ENCODE assay signal across 1 cellular context in the genomic region with DNA sequence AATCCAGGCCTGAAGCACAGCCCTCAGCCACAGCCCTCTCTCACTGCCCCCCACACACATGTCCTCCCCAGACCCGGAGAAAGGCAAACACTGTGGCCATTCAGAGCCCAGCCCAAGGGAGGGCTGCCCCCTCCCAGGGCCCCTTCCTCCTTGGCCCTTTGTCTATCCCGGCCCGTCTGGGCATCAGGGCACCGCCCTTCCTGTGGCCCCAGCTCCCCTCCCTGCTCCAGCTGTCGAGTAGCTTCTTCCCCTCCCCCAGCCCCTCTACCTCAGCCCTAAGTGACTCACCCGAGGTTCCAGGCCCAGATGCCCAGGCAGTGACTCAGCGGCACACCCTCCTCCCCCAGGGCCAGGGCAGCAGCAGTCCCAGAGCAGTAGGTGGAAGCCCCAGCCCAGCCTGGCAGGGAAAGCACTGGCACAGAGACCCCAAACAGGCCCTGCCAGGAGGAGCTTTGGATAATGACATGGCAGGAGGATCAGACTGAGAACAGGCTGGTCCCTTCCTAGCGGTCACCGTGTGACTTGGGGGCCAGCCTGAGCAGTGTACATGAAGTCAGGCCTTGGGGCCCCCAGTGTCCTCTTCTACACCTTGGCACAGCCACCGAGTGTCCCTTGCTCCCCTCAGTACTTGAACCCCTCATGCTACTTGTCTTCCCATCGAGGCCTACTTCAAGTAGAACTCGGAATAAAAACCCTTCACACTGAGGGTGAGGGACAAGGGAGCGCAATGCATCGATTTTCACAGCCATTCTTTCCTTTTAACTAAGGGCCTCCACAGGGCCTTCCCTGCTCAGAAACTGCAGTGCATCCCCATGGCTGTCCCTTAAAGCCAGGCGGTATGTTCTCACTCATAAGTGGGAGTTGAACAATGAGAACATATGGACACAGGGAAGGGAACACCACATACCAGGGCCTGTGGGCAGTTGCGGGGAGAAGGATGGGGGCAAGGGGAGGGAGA.
TF ChIP-seq lines count a peak whose summit lies in the region.

No MANE protein-coding gene starts in this region.

TF ChIP-seq in HepG2, 621 proteins besides CTCF, POLR2A, EP300 and RAD21 (continued from another document and continues in another):
- TF ChIP-seq, protein P1, sequence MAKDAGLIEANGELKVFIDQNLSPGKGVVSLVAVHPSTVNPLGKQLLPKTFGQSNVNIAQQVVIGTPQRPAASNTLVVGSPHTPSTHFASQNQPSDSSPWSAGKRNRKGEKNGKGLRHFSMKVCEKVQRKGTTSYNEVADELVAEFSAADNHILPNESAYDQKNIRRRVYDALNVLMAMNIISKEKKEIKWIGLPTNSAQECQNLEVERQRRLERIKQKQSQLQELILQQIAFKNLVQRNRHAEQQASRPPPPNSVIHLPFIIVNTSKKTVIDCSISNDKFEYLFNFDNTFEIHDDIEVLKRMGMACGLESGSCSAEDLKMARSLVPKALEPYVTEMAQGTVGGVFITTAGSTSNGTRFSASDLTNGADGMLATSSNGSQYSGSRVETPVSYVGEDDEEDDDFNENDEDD (CRISPR knock-in tag; IDR thresholded peaks at IDR 0.05; ENCODE audit: borderline replicate concordance), result no peak
- TF ChIP-seq TCF7 (IDR thresholded peaks at IDR 0.05; ENCODE audit: low read depth) (no peak; the same call in 1 of the 2 replicates), KDM4B (CRISPR knock-in tag; IDR thresholded peaks at IDR 0.05) (0 out of 2 replicates have a peak, but pooled peaks have one; percentile 28), TARDBP (CRISPR knock-in tag; IDR thresholded peaks at IDR 0.05) (peak; percentile 64; the same call in 1 of the 2 replicates), ZNF446 (CRISPR knock-in tag; IDR thresholded peaks at IDR 0.05) (no peak), NFYB (CRISPR knock-in tag; IDR thresholded peaks at IDR 0.05) (no peak), PLSCR1 (CRISPR knock-in tag; IDR thresholded peaks at IDR 0.05; ENCODE audit: borderline replicate concordance) (no peak), ATAD3A (CRISPR knock-in tag; IDR thresholded peaks at IDR 0.05) (no peak), FOXM1 (CRISPR knock-in tag; IDR thresholded peaks at IDR 0.05) (no peak), LCORL (IDR thresholded peaks at IDR 0.05) (no peak), LCORL (CRISPR knock-in tag; IDR thresholded peaks at IDR 0.05) (peak; percentile 78), GTF2F1 (IDR thresholded peaks at IDR 0.05; ENCODE audit: low read length) (no peak), ZBTB10 (CRISPR knock-in tag; IDR thresholded peaks at IDR 0.05; ENCODE audit: borderline replicate concordance) (peak; percentile 45; the same call in 1 of the 2 replicates), GLMP (CRISPR knock-in tag; IDR thresholded peaks at IDR 0.05; ENCODE audit: borderline replicate concordance) (no peak), DNMT3B (CRISPR knock-in tag; conservative IDR thresholded peaks at IDR 0.05) (no peak), NRL (CRISPR knock-in tag; IDR thresholded peaks at IDR 0.05; ENCODE audit: borderline replicate concordance) (no peak), EEA1 (CRISPR knock-in tag; IDR thresholded peaks at IDR 0.05; ENCODE audit: borderline replicate concordance) (no peak), HIVEP1 (CRISPR knock-in tag; IDR thresholded peaks at IDR 0.05) (no peak), MNT (IDR thresholded peaks at IDR 0.05) (no peak), PTBP1 (IDR thresholded peaks at IDR 0.05; ENCODE audit: low read depth, low read length, poor library complexity, severe bottlenecking) (no peak), ZNF75D (CRISPR knock-in tag; IDR thresholded peaks at IDR 0.05; ENCODE audit: borderline replicate concordance) (no peak), DZIP1 (CRISPR knock-in tag; IDR thresholded peaks at IDR 0.05) (no peak), RARG (CRISPR knock-in tag; IDR thresholded peaks at IDR 0.05; ENCODE audit: low read depth) (no peak), ZIK1 (CRISPR knock-in tag; IDR thresholded peaks at IDR 0.05; ENCODE audit: borderline replicate concordance, low read depth) (no peak), KLF13 (CRISPR knock-in tag; IDR thresholded peaks at IDR 0.05) (no peak), FOXC1 (CRISPR knock-in tag; IDR thresholded peaks at IDR 0.05; ENCODE audit: borderline replicate concordance) (no peak), ZNF619 (CRISPR knock-in tag; IDR thresholded peaks at IDR 0.05) (no peak), HNRNPUL1 (IDR thresholded peaks at IDR 0.05; ENCODE audit: low read depth, low read length) (no peak), ZNF788 (CRISPR knock-in tag; IDR thresholded peaks at IDR 0.05; ENCODE audit: borderline replicate concordance) (0 out of 2 replicates have a peak, but pooled peaks have one; percentile 12), PHF21A (CRISPR knock-in tag; IDR thresholded peaks at IDR 0.05) (peak; percentile 15; the same call in 1 of the 2 replicates), ZNF790 (CRISPR knock-in tag; IDR thresholded peaks at IDR 0.05; ENCODE audit: borderline replicate concordance) (no peak), ATF7 (IDR thresholded peaks at IDR 0.05) (no peak), ATF7 (CRISPR knock-in tag; IDR thresholded peaks at IDR 0.05) (no peak), ETV5 (CRISPR knock-in tag; IDR thresholded peaks at IDR 0.05; ENCODE audit: borderline replicate concordance) (peak; percentile 77; the same call in 1 of the 2 replicates), HIC2 (CRISPR knock-in tag; IDR thresholded peaks at IDR 0.05; ENCODE audit: low read depth) (peak; percentile 94), RAD51 (IDR thresholded peaks at IDR 0.05; ENCODE audit: borderline replicate concordance) (no peak), ZNF296 (CRISPR knock-in tag; conservative IDR thresholded peaks at IDR 0.05) (no peak), ZNF431 (CRISPR knock-in tag; IDR thresholded peaks at IDR 0.05; ENCODE audit: borderline replicate concordance, low read depth) (no peak), MED1 (CRISPR knock-in tag; IDR thresholded peaks at IDR 0.05) (peak; percentile 22; the same call in 1 of the 2 replicates), TERF1 (CRISPR knock-in tag; IDR thresholded peaks at IDR 0.05) (no peak), NPAS2 (CRISPR knock-in tag; IDR thresholded peaks at IDR 0.05; ENCODE audit: borderline replicate concordance) (no peak)
- TF ChIP-seq, protein P2, sequence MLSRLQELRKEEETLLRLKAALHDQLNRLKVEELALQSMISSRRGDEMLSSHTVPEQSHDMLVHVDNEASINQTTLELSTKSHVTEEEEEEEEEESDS (CRISPR knock-in tag; IDR thresholded peaks at IDR 0.05; ENCODE audit: borderline replicate concordance), result no peak
- TF ChIP-seq, protein P3, sequence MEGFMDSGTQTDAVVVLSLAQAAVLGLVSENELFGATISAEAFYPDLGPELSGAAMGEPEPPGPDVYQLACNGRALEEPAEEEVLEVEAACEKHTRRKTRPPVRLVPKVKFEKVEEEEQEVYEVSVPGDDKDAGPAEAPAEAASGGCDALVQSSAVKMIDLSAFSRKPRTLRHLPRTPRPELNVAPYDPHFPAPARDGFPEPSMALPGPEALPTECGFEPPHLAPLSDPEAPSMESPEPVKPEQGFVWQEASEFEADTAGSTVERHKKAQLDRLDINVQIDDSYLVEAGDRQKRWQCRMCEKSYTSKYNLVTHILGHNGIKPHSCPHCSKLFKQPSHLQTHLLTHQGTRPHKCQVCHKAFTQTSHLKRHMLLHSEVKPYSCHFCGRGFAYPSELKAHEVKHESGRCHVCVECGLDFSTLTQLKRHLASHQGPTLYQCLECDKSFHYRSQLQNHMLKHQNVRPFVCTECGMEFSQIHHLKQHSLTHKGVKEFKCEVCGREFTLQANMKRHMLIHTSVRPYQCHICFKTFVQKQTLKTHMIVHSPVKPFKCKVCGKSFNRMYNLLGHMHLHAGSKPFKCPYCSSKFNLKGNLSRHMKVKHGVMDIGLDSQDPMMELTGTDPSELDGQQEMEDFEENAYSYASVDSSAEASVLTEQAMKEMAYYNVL (CRISPR knock-in tag; IDR thresholded peaks at IDR 0.05; ENCODE audit: borderline replicate concordance), result no peak
- TF ChIP-seq, protein P4, sequence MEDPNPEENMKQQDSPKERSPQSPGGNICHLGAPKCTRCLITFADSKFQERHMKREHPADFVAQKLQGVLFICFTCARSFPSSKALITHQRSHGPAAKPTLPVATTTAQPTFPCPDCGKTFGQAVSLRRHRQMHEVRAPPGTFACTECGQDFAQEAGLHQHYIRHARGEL (CRISPR knock-in tag; IDR thresholded peaks at IDR 0.05), result no peak
